In genomic region chr9:72044095-72044494, GRCh38 we compare ENCODE assay signal across 15 cellular contexts. TPM values are rescaled to one million over a fixed set of nuclear protein-coding genes. Genes with fewer than 3 reads are reported as not detected.
A peak's percentile ranks its signal among the peaks of the same experiment; 100 is the strongest.
DNase-seq lines count a peak whose midpoint lies in the region; ATAC-seq and TF ChIP-seq lines count a peak whose summit lies in the region.
"Had no signal": no experiment of that assay in that cellular context is flagged by ENCODE, and none has a peak within 500 bp of the region (broad histone marks: within the 10 kb centered on the region; RNA-seq: fewer than 3 reads in every experiment).

No MANE protein-coding gene starts in this region.

- DNase-seq in NCI-H82 (lab: John Stamatoyannopoulos, UW) (peak; percentile 4), NCI-H82 treated with DMSO at 0.1 percent for 48 hours (lab: John Stamatoyannopoulos, UW; ENCODE audit: unreplicated experiment) (no peak), left colon (no peak), mucosa of descending colon (no peak), NCI-H748 (lab: John Stamatoyannopoulos, UW; ENCODE audit: unreplicated experiment) (no peak)
- no peak for DNase-seq in activated CD4-positive, alpha-beta T cell treated with anti-CD3 and anti-CD28 coated beads for 1 hour
- DNase-seq: CD4-positive, CD25-positive, alpha-beta regulatory T cell; DMS53; GF-D8; HCEC 1CT; HFFc6; IMR-90 had no signal

- no peaks in the 10 kb centered on the region for H3K36me3 ChIP-seq in mucosa of descending colon (ENCODE audit: low read depth)

- ATAC-seq in left colon (peak; percentile 81), mucosa of descending colon (peak; percentile 64), HG03108 (IDR thresholded peaks at IDR 0.05; ENCODE audit: unreplicated experiment) (no peak), HG03097 (IDR thresholded peaks at IDR 0.05; ENCODE audit: low FRiP score, unreplicated experiment) (no peak)

- no peak for TF ChIP-seq CTCF in mucosa of descending colon (IDR thresholded peaks at IDR 0.05)

- intact Hi-C loops in left colon (cut with DNase I, micrococcal nuclease): no loop called here
- intact Hi-C loops in mucosa of descending colon (cut with DNase I, micrococcal nuclease): no loop called here

- no peak overlapping the region for H3K4me3 ChIP-seq in mucosa of descending colon

- no peaks in the 10 kb centered on the region for H3K9me3 ChIP-seq in mucosa of descending colon

- H3K4me1 ChIP-seq in mucosa of descending colon (ENCODE audit: low read depth): no peaks in the 10 kb centered on the region

RNA-seq across cellular contexts. Expression of gene C9orf57, which starts 16.3 kb away (rescaled TPM):
- total RNA-seq in left colon (not detected), mucosa of descending colon (not detected)
- total RNA-seq: A673; CD4-positive, CD25-positive, alpha-beta regulatory T cell; HFFc6; IMR-90 had no signal

Comparison
In these comparisons a context has a peak if more than half of its experiments do, and no peak if none do; other contexts are left out.
1. ATAC-seq: peak in left colon (single experiment) and mucosa of descending colon (single experiment); none in HG03108 (single experiment) and HG03097 (single experiment).